In the genomic region with DNA sequence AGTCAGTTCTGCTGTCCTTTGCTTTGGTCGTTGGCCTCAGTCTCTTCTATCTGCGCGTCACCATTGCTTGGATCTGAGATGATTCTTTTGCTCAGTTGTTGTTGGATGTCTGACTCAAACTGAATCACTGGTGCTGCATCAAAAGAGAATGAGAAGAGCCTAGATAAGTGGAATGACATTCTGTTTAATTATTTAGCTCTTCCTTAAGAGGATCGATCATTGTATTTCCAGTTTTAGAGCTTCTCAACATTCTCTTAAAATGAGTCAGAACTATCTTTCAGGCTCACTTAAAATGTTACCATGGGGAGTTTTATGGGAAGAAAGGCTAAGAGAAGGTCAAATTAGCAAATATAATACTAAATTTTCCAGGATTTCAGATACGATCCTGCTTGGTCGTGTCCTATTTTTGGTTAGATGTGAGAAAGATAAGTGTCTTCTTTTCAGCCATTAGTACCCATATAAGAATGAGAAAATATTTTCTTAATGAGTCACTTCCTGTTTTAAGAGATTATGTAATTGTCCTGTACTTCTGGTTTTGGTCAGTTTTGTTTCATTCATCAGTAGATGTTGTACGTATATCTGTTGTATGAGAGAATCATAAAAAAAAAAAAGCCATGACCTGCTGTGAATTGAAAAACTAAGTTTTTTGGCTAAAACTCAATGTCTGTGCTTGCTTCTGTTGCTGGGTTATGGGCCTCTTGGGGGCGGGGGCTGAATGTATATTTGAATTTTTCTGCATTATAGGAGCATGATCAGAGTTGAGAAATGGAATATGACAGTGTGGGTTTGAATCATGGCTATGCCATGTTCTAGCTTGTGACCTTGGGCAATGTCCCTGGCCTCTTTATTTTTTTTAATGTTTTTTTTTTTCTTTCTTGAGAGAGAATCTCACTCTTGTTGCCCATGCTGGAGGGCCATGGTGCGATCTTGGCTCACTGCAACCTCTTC, we compare ENCODE assay signal across 7 cellular contexts. TPM values are rescaled to one million over a fixed set of nuclear protein-coding genes. Genes with fewer than 3 reads are reported as not detected.
DNase-seq lines count a peak whose midpoint lies in the region; ATAC-seq and TF ChIP-seq lines count a peak whose summit lies in the region.

No MANE protein-coding gene starts in this region.

- peaks cover 79% of the 10 kb centered on the region for H3K4me1 ChIP-seq in OCI-LY3 (ENCODE audit: low read length)

- no peaks in the 10 kb centered on the region for H3K9me3 ChIP-seq in OCI-LY3 (ENCODE audit: insufficient read depth, low read length)

- peak overlapping the region in 1 of 10 donors; percentile 39 for H3K4me3 Mint-ChIP-seq in naive thymus-derived CD8-positive, alpha-beta T cell

- peak overlapping the region; percentile 51 for H3K4me3 ChIP-seq in OCI-LY3 (ENCODE audit: low read length)
- H3K4me3 ChIP-seq in coronary artery = peak overlapping the region; percentile 3

- no peak overlapping the region for H2AFZ ChIP-seq in OCI-LY3 (ENCODE audit: low read depth, low read length)

- H3K27me3 ChIP-seq in OCI-LY3 (ENCODE audit: low read depth, low read length) = no peaks in the 10 kb centered on the region

- peaks cover 0 to 75% (median 15%) of the 10 kb centered on the region in 3 donors for H3K36me3 Mint-ChIP-seq in naive thymus-derived CD8-positive, alpha-beta T cell

- H3K36me3 ChIP-seq in OCI-LY3 (replicated peaks; ENCODE audit: low read depth, low read length) = peaks cover 71% of the 10 kb centered on the region

- H3K9ac ChIP-seq in OCI-LY3 (ENCODE audit: low read length) = peak overlapping the region; percentile 33

- peaks cover 90% of the 10 kb centered on the region for H3K79me2 ChIP-seq in OCI-LY3 (ENCODE audit: low read length)

- TF ChIP-seq CTCF in OCI-LY3 (IDR thresholded peaks at IDR 0.05; ENCODE audit: low read depth, low read length) (no peak), coronary artery (IDR thresholded peaks at IDR 0.05) (no peak)

- peaks cover 75% of the 10 kb centered on the region for H4K20me1 ChIP-seq in OCI-LY3 (ENCODE audit: insufficient read depth, low read length)

- H3K4me1 Mint-ChIP-seq in naive thymus-derived CD8-positive, alpha-beta T cell = peaks cover 9 to 62% (median 16%) of the 10 kb centered on the region in 4 donors

- H3K27ac Mint-ChIP-seq in naive thymus-derived CD8-positive, alpha-beta T cell = peak overlapping the region; percentile 27 to 90 (median 80)

- DNase-seq in coronary artery (ENCODE audit: low spot score) (no peak), COR-L47 (lab: John Stamatoyannopoulos, UW) (no peak), left colon (no peak)
- no peak for DNase-seq in naive thymus-derived CD8-positive, alpha-beta T cell

- no peaks in the 10 kb centered on the region for H3K9me3 Mint-ChIP-seq in naive thymus-derived CD8-positive, alpha-beta T cell

- intact Hi-C loops in left colon (cut with DNase I, micrococcal nuclease) = no loop called here

- H3K27me3 Mint-ChIP-seq in naive thymus-derived CD8-positive, alpha-beta T cell = no peaks in the 10 kb centered on the region

- ATAC-seq in GM18520 (IDR thresholded peaks at IDR 0.05; ENCODE audit: unreplicated experiment) (peak; percentile 80), HG02852 (IDR thresholded peaks at IDR 0.05; ENCODE audit: unreplicated experiment) (peak; percentile 84), left colon (no peak)
- no peak for ATAC-seq in naive thymus-derived CD8-positive, alpha-beta T cell

- POLR2A ChIA-PET in naive thymus-derived CD8-positive, alpha-beta T cell (lab: Charles Lee) = interaction anchor here (0.5 kb wide), 1 partner anchor 36 kb away, joined by 3 read pairs; no protein-coding TSS in a partner anchor

- peak overlapping the region; percentile 59 for H3K4me2 ChIP-seq in OCI-LY3 (ENCODE audit: low read length)

- H3K27ac ChIP-seq in OCI-LY3 (ENCODE audit: low read length) (peak overlapping the region; percentile 80), coronary artery (peak overlapping the region; percentile 48 to 72)

RNA-seq across cellular contexts. Expression of a gene that starts 31.5 kb away (rescaled TPM):
- total RNA-seq in naive thymus-derived CD8-positive, alpha-beta T cell = 10 to 100 TPM; 47.2 to 48.1 TPM
- polyA plus RNA-seq in naive thymus-derived CD8-positive, alpha-beta T cell = 10 to 100 TPM in 2 of 3 donors, 1 to 10 TPM in 1; 8.6 to 17.5 (median 14.6) TPM
- 10 to 100 TPM; 44.3 to 56.0 TPM for total RNA-seq in left colon

RNA-seq across cellular contexts. Expression of a gene that starts 35.4 kb away (rescaled TPM):
- total RNA-seq in naive thymus-derived CD8-positive, alpha-beta T cell = 100 to 1,000 TPM; 127 to 142 TPM
- polyA plus RNA-seq in naive thymus-derived CD8-positive, alpha-beta T cell = 10 to 100 TPM; 50.7 to 93.3 (median 63.9) TPM
- 100 to 1,000 TPM; 139 to 152 TPM for total RNA-seq in left colon

Comparison
In these comparisons a context has a peak if more than half of its experiments do, and no peak if none do; other contexts are left out.
1. ATAC-seq: peak in GM18520 (single experiment) and HG02852 (single experiment); none in naive thymus-derived CD8-positive, alpha-beta T cell (0 of 2) and left colon (single experiment).